13 cellular contexts compared by ENCODE assay signal in genomic region chr1:198443374-198444233, GRCh38.
DNase-seq lines count a peak whose midpoint lies in the region; ATAC-seq, FAIRE-seq and TF ChIP-seq lines count a peak whose summit lies in the region.
"Had no signal": no experiment of that assay in that cellular context is flagged by ENCODE, and none has a peak within 500 bp of the region (broad histone marks: within the 10 kb centered on the region; RNA-seq: fewer than 3 reads in every experiment).

No MANE protein-coding gene starts in this region.

- DNase-seq in D721Med (ENCODE audit: insufficient read length, low spot score) (no peak), MG63 (peak; percentile 63), cardiac fibroblast (ENCODE audit: low read depth in 2 of 2) (peak; percentile 91 to 98), mucosa of gallbladder (ENCODE audit: low spot score) (peak; percentile 66), anterior cingulate cortex (lab: John Stamatoyannopoulos, UW) (no peak), omental fat pad (ENCODE audit: low spot score) (no peak)
- DNase-seq: activated CD4-positive, alpha-beta T cell treated with anti-CD3 and anti-CD28 coated beads for 1 hour; DND-41; foreskin melanocyte; NCI-H1092 treated with DMSO at 0.1 percent for 48 hours; upper lobe of right lung had no signal

- FAIRE-seq in D721Med (lab: Jason Lieb, UNC): peak; percentile 82

- no peak for ATAC-seq in GM19395 (IDR thresholded peaks at IDR 0.05; ENCODE audit: unreplicated experiment)
- no peak for ATAC-seq in omental fat pad (ENCODE audit: low FRiP score)
- ATAC-seq in HG02885 (IDR thresholded peaks at IDR 0.05; ENCODE audit: poor library complexity, unreplicated experiment): no peak
- ATAC-seq: upper lobe of right lung had no signal

- H3K9me3 ChIP-seq in MG63: peaks cover 3% of the 10 kb centered on the region; the same call in 1 of the 2 replicates
- H3K9me3 ChIP-seq: upper lobe of right lung had no signal

- H3K4me3 ChIP-seq in MG63: no peak overlapping the region
- H3K4me3 ChIP-seq in cardiac fibroblast (replicated peaks in 1 of 2; ENCODE audit: low read depth in 2 of 2, low read length in 2 of 2): no peak overlapping the region
- H3K4me3 ChIP-seq: upper lobe of right lung had no signal

- no peaks in the 10 kb centered on the region for H3K36me3 ChIP-seq in MG63
- H3K36me3 ChIP-seq: upper lobe of right lung had no signal

- no peaks in the 10 kb centered on the region for H3K27me3 ChIP-seq in MG63
- H3K27me3 ChIP-seq: upper lobe of right lung had no signal

- TF ChIP-seq CTCF in D721Med (IDR thresholded peaks at IDR 0.05; ENCODE audit: insufficient read depth, missing control alignments) (no peak), cardiac fibroblast (IDR thresholded peaks at IDR 0.05; ENCODE audit: low read depth, low read length) (no peak), omental fat pad (IDR thresholded peaks at IDR 0.05) (no peak)

Comparison
In these comparisons a context has a peak if more than half of its experiments do, and no peak if none do; other contexts are left out.
1. DNase-seq: peak in MG63 (single experiment), cardiac fibroblast (2 of 2) and mucosa of gallbladder (single experiment); none in D721Med (single experiment), anterior cingulate cortex (0 of 58) and omental fat pad (single experiment).